ENCODE assay signal across 18 cellular contexts in genomic region chr11:132217856-132218255, GRCh38.
DNase-seq lines count a peak whose midpoint lies in the region; ATAC-seq and TF ChIP-seq lines count a peak whose summit lies in the region.
"Had no signal": no experiment of that assay in that cellular context is flagged by ENCODE, and none has a peak within 500 bp of the region (broad histone marks: within the 10 kb centered on the region; RNA-seq: fewer than 3 reads in every experiment).

No MANE protein-coding gene starts in this region.

- no peak for DNase-seq in Right ventricle myocardium superior
- DNase-seq in cardiac septum (ENCODE audit: low spot score), result no peak
- peak; percentile 85 for DNase-seq in cerebellar cortex (ENCODE audit: low spot score)
- DNase-seq in left cardiac atrium, result peak; percentile 45
- DNase-seq in retina, result peak; percentile 45
- DNase-seq in GM20000 (ENCODE audit: low spot score), result no peak
- DNase-seq in 8988T, result no peak
- DNase-seq: ACHN; BE2C; CD4-positive, CD25-positive, alpha-beta regulatory T cell; CD8-positive, alpha-beta memory T cell; COR-L47; DMS 273 treated with DMSO at 0.1 percent for 48 hours; DMS53; DND-41; EL; HCEC 1CT had no signal

- TF ChIP-seq CTCF in GM20000 (IDR thresholded peaks at IDR 0.05; ENCODE audit: extremely low read depth, missing control alignments), result no peak

- intact Hi-C loops in Right ventricle myocardium superior (cut with DNase I) (no loop called here), cardiac septum (cut with DNase I) (no loop called here), left cardiac atrium (cut with DNase I) (no loop called here)

- ATAC-seq in Right ventricle myocardium superior (ENCODE audit: poor library complexity), result peak; percentile 75
- peak; percentile 74 to 86 for ATAC-seq in left cardiac atrium
- ATAC-seq: GM23338 had no signal

Comparison
In these comparisons a context has a peak if more than half of its experiments do, and no peak if none do; other contexts are left out.
1. DNase-seq: peak in cerebellar cortex (single experiment), left cardiac atrium (single experiment) and retina (single experiment); none in Right ventricle myocardium superior (single experiment), cardiac septum (single experiment), GM20000 (single experiment) and 8988T (single experiment).